Comparison of ENCODE assay signal across 20 cellular contexts in genomic region chr1:87140831-87141540, GRCh38.
DNase-seq lines count a peak whose midpoint lies in the region; ATAC-seq and TF ChIP-seq lines count a peak whose summit lies in the region.
"Had no signal": no experiment of that assay in that cellular context is flagged by ENCODE, and none has a peak within 500 bp of the region (broad histone marks: within the 10 kb centered on the region; RNA-seq: fewer than 3 reads in every experiment).

No MANE protein-coding gene starts in this region.

- no peaks in the 10 kb centered on the region for H3K79me2 ChIP-seq in GM23248 (ENCODE audit: insufficient read depth)
- H3K79me2 ChIP-seq in smooth muscle cell (ENCODE audit: low read depth) = no peaks in the 10 kb centered on the region

- 84 to 92% methylated on average over 2 of the region's 2 CpGs for WGBS in GM23248 (ENCODE audit: low coverage in 1 of 2, low lambda C conversion rate in 2 of 2, missing lambda C conversion rate in 2 of 2), 2 experiments
- 84% methylated on average over 2 of the region's 2 CpGs for WGBS in smooth muscle cell (ENCODE audit: low lambda C conversion rate)

- H3K4me1 ChIP-seq in GM23248 (ENCODE audit: insufficient read depth) (peaks cover 11% of the 10 kb centered on the region), smooth muscle cell (ENCODE audit: low read depth) (no peaks in the 10 kb centered on the region)
- H3K4me1 ChIP-seq: BLaER1, gastroesophageal sphincter, pancreas, suprapubic skin had no signal

- H3K9me3 ChIP-seq in GM23248 (ENCODE audit: low read depth) = no peaks in the 10 kb centered on the region
- H3K9me3 ChIP-seq in smooth muscle cell (replicated peaks; ENCODE audit: low read depth) = no peaks in the 10 kb centered on the region
- H3K9me3 ChIP-seq: BLaER1, gastroesophageal sphincter, pancreas, suprapubic skin had no signal

- H3K9me3 Mint-ChIP-seq in stimulated activated effector memory CD8-positive, alpha-beta T cell treated with anti-CD3 and anti-CD28 coated beads, Interleukin-12 subunit alpha, Interleukin-12 subunit beta, amount 100 ng/mL, for 72 hours = no peaks in the 10 kb centered on the region
- H3K9me3 Mint-ChIP-seq: H9 had no signal

- no peaks in the 10 kb centered on the region for H3K36me3 Mint-ChIP-seq in stimulated activated effector memory CD8-positive, alpha-beta T cell treated with anti-CD3 and anti-CD28 coated beads, Interleukin-12 subunit alpha, Interleukin-12 subunit beta, amount 100 ng/mL, for 72 hours

- H3K4me2 ChIP-seq in GM23248 (ENCODE audit: unreplicated experiment) (no peak overlapping the region), smooth muscle cell (no peak overlapping the region)
- H3K4me2 ChIP-seq: BLaER1 had no signal

- H3K27me3 ChIP-seq in GM23248 (replicated peaks; ENCODE audit: insufficient read depth) = no peaks in the 10 kb centered on the region
- no peaks in the 10 kb centered on the region for H3K27me3 ChIP-seq in smooth muscle cell (ENCODE audit: low read depth)
- H3K27me3 ChIP-seq: BLaER1, gastroesophageal sphincter, pancreas, suprapubic skin had no signal

- no peak overlapping the region for H3K4me3 Mint-ChIP-seq in stimulated activated effector memory CD8-positive, alpha-beta T cell treated with anti-CD3 and anti-CD28 coated beads, Interleukin-12 subunit alpha, Interleukin-12 subunit beta, amount 100 ng/mL, for 72 hours
- H3K4me3 Mint-ChIP-seq: H9, T-helper 17 cell had no signal

- DNase-seq in GM23248 = peak; percentile 47
- DNase-seq in RPMI7951 (ENCODE audit: low read depth) = peak; percentile 58
- DNase-seq in smooth muscle cell (lab: John Stamatoyannopoulos, UW; ENCODE audit: unreplicated experiment) = no peak
- DNase-seq in stimulated activated effector memory CD8-positive, alpha-beta T cell treated with anti-CD3 and anti-CD28 coated beads, Interleukin-12 subunit alpha, Interleukin-12 subunit beta, amount 100 ng/mL, for 72 hours (ENCODE audit: low spot score in 2 of 2) = no peak
- no peak for DNase-seq in T-helper 9 cell
- DNase-seq in HuH-7.5 (ENCODE audit: low spot score) = no peak
- DNase-seq: activated gamma-delta T cell; amygdala; H9; NCI-H1436 treated with DMSO at 0.1 percent for 48 hours; pancreas; SHP77; stimulated activated CD4-positive, alpha-beta T cell treated with anti-CD3 and anti-CD28 coated beads, Interleukin-4, amount 100 ng/mL, for 24 hours; T-helper 17 cell had no signal

- no peak for TF ChIP-seq CTCF in smooth muscle cell (IDR thresholded peaks at IDR 0.05; ENCODE audit: borderline replicate concordance, insufficient read depth, poor library complexity, severe bottlenecking)

- H2AFZ ChIP-seq in GM23248 = no peak overlapping the region
- no peak overlapping the region for H2AFZ ChIP-seq in smooth muscle cell (ENCODE audit: low read depth)

- in situ Hi-C loops in GM23248 (cut with MboI) = loop anchor here (25.0 kb wide), 2 partner anchors 146 to 796 kb away; no protein-coding TSS in a partner anchor

- H3K27ac ChIP-seq in GM23248 (no peak overlapping the region), smooth muscle cell (ENCODE audit: low read depth) (peak overlapping the region; percentile 39)
- H3K27ac ChIP-seq: BLaER1, gastroesophageal sphincter, pancreas, suprapubic skin had no signal

- H4K20me1 ChIP-seq in GM23248 (ENCODE audit: insufficient read depth) (no peaks in the 10 kb centered on the region), smooth muscle cell (ENCODE audit: low read depth) (no peaks in the 10 kb centered on the region)
- H4K20me1 ChIP-seq: BLaER1 had no signal

- H3K4me1 Mint-ChIP-seq in stimulated activated effector memory CD8-positive, alpha-beta T cell treated with anti-CD3 and anti-CD28 coated beads, Interleukin-12 subunit alpha, Interleukin-12 subunit beta, amount 100 ng/mL, for 72 hours = no peaks in the 10 kb centered on the region
- H3K4me1 Mint-ChIP-seq: H9, T-helper 17 cell had no signal

- no peaks in the 10 kb centered on the region for H3K9me2 ChIP-seq in GM23248 (ENCODE audit: insufficient read depth)

- H3K4me3 ChIP-seq in GM23248 (no peak overlapping the region), smooth muscle cell (no peak overlapping the region)
- H3K4me3 ChIP-seq: BLaER1, gastroesophageal sphincter, lung, pancreas, skin epidermis, suprapubic skin had no signal

- H3K36me3 ChIP-seq in GM23248 (ENCODE audit: low read depth) = no peaks in the 10 kb centered on the region
- H3K36me3 ChIP-seq in smooth muscle cell (ENCODE audit: low read depth) = no peaks in the 10 kb centered on the region
- H3K36me3 ChIP-seq: BLaER1, gastroesophageal sphincter, pancreas, suprapubic skin had no signal

- no peak overlapping the region for H3K27ac Mint-ChIP-seq in stimulated activated effector memory CD8-positive, alpha-beta T cell treated with anti-CD3 and anti-CD28 coated beads, Interleukin-12 subunit alpha, Interleukin-12 subunit beta, amount 100 ng/mL, for 72 hours
- H3K27ac Mint-ChIP-seq: H9, T-helper 17 cell had no signal

- H3F3A ChIP-seq in GM23248 (ENCODE audit: insufficient read depth) (no peaks in the 10 kb centered on the region), smooth muscle cell (ENCODE audit: low read depth) (no peaks in the 10 kb centered on the region)

- H3K9ac ChIP-seq in GM23248 = no peak overlapping the region
- H3K9ac ChIP-seq in smooth muscle cell (ENCODE audit: low read depth) = no peak overlapping the region
- H3K9ac ChIP-seq: BLaER1 had no signal

- peak; percentile 90 for ATAC-seq in esophagus mucosa
- ATAC-seq in stimulated activated effector memory CD8-positive, alpha-beta T cell treated with anti-CD3 and anti-CD28 coated beads, Interleukin-12 subunit alpha, Interleukin-12 subunit beta, amount 100 ng/mL, for 72 hours = no peak
- ATAC-seq: gastroesophageal sphincter, pancreas, T-helper 17 cell had no signal

Comparison
In these comparisons a context has a peak if more than half of its experiments do, and no peak if none do; other contexts are left out.
1. DNase-seq: peak in GM23248 (single experiment) and RPMI7951 (single experiment); none in smooth muscle cell (single experiment), stimulated activated effector memory CD8-positive, alpha-beta T cell treated with anti-CD3 and anti-CD28 coated beads, Interleukin-12 subunit alpha, Interleukin-12 subunit beta, amount 100 ng/mL, for 72 hours (0 of 2), T-helper 9 cell (single experiment) and HuH-7.5 (single experiment).